8 cellular contexts compared by ENCODE assay signal in genomic region chr19:49106648-49107135, GRCh38. TPM values are rescaled to one million over a fixed set of nuclear protein-coding genes. Genes with fewer than 3 reads are reported as not detected.
DNase-seq lines count a peak whose midpoint lies in the region; ATAC-seq and TF ChIP-seq lines count a peak whose summit lies in the region.

No MANE protein-coding gene starts in this region.

- TF ChIP-seq CTCF in liver (IDR thresholded peaks at IDR 0.05; ENCODE audit: low read depth, low read length, missing input control): peak; percentile 59

- DNase-seq in EL (peak; percentile 55), MG63 (peak; percentile 42)
- DNase-seq in activated CD4-positive, CD25-positive, alpha-beta regulatory T cell (lab: John Stamatoyannopoulos, UW): peak; percentile 29 to 55 (median 38)
- peak; percentile 54 for DNase-seq in central memory CD4-positive, alpha-beta T cell
- peak; percentile 50 to 64 for DNase-seq in stimulated activated CD8-positive, alpha-beta memory T cell treated with anti-CD3 and anti-CD28 coated beads, Interleukin-2, amount 100 ng/mL, for 48 hours (ENCODE audit: low read depth in 2 of 2)

- no peak overlapping the region for H3K4me3 ChIP-seq in MG63
- no peak overlapping the region for H3K4me3 ChIP-seq in liver (ENCODE audit: low read depth in 1 of 3, low read length in 3 of 3)

- peaks cover 78% of the 10 kb centered on the region for H3K36me3 ChIP-seq in MG63
- H3K36me3 ChIP-seq in liver (ENCODE audit: control insufficient read depth in 4 of 4, insufficient read depth in 3 of 4, low read depth in 1 of 4, low read length in 3 of 4): peaks cover 5 to 61% (median 28%) of the 10 kb centered on the region in 4 donors

- peak; percentile 56 to 74 for TF ChIP-seq RAD21 in liver (IDR thresholded peaks at IDR 0.05)

- H3K9me3 ChIP-seq in MG63 (no peaks in the 10 kb centered on the region), liver (ENCODE audit: control insufficient read depth in 4 of 4, low read length in 3 of 4) (no peaks in the 10 kb centered on the region)

- no peak overlapping the region for H3K27ac ChIP-seq in liver (ENCODE audit: low read depth in 1 of 2, low read length in 2 of 2)

- no peaks in the 10 kb centered on the region for H3K4me1 ChIP-seq in liver (ENCODE audit: control insufficient read depth in 4 of 4, insufficient read depth in 4 of 4, low read length in 3 of 4)

- ATAC-seq in GM19395 (IDR thresholded peaks at IDR 0.05; ENCODE audit: unreplicated experiment) (no peak), HG03520 (IDR thresholded peaks at IDR 0.05; ENCODE audit: unreplicated experiment) (no peak)

- WGBS in liver: 62% methylated on average over 12 of the region's 12 CpGs

- H3K9ac ChIP-seq in liver (ENCODE audit: low read depth in 1 of 2, low read length in 2 of 2): no peak overlapping the region

- H3K27me3 ChIP-seq in MG63 (no peaks in the 10 kb centered on the region), liver (ENCODE audit: control insufficient read depth in 4 of 4, insufficient read depth in 4 of 4, low read length in 3 of 4) (no peaks in the 10 kb centered on the region)

TF ChIP-seq in liver, 16 proteins besides CTCF, POLR2A, EP300 and RAD21:
- TF ChIP-seq HNF4G (IDR thresholded peaks at IDR 0.05) (no peak), FOXA1 (IDR thresholded peaks at IDR 0.05) (no peak), MAX (IDR thresholded peaks at IDR 0.05) (no peak), YY1 (IDR thresholded peaks at IDR 0.05) (no peak), JUND (IDR thresholded peaks at IDR 0.05) (no peak), SP1 (IDR thresholded peaks at IDR 0.05) (no peak), EGR1 (IDR thresholded peaks at IDR 0.05; ENCODE audit: low read depth in 2 of 2) (no peak), GABPA (IDR thresholded peaks at IDR 0.05 in 1 of 2, conservative IDR thresholded peaks at IDR 0.05 in 1 of 2) (no peak), REST (IDR thresholded peaks at IDR 0.05) (no peak), RXRA (IDR thresholded peaks at IDR 0.05) (no peak), TAF1 (conservative IDR thresholded peaks at IDR 0.05) (no peak), NR2F2 (IDR thresholded peaks at IDR 0.05) (no peak), FOXA2 (IDR thresholded peaks at IDR 0.05) (no peak)
- TF ChIP-seq, protein P1, sequence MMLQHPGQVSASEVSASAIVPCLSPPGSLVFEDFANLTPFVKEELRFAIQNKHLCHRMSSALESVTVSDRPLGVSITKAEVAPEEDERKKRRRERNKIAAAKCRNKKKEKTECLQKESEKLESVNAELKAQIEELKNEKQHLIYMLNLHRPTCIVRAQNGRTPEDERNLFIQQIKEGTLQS (IDR thresholded peaks at IDR 0.05): no peak
- TF ChIP-seq, protein P2, sequence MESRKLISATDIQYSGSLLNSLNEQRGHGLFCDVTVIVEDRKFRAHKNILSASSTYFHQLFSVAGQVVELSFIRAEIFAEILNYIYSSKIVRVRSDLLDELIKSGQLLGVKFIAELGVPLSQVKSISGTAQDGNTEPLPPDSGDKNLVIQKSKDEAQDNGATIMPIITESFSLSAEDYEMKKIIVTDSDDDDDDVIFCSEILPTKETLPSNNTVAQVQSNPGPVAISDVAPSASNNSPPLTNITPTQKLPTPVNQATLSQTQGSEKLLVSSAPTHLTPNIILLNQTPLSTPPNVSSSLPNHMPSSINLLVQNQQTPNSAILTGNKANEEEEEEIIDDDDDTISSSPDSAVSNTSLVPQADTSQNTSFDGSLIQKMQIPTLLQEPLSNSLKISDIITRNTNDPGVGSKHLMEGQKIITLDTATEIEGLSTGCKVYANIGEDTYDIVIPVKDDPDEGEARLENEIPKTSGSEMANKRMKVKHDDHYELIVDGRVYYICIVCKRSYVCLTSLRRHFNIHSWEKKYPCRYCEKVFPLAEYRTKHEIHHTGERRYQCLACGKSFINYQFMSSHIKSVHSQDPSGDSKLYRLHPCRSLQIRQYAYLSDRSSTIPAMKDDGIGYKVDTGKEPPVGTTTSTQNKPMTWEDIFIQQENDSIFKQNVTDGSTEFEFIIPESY (IDR thresholded peaks at IDR 0.05): no peak

RNA-seq across cellular contexts. Expression of gene LIN7B, which starts 7.5 kb away (rescaled TPM):
- 12.3 and 20.4 TPM in 2 replicates for total RNA-seq in MG63 (2014; rRNA removed; shearing (Covaris generic); ENCODE audit: low replicate concordance)
- 1 to 10 TPM; 2.2 to 3.8 TPM for total RNA-seq in liver
- 1 to 10 TPM; 2.7 to 3.0 TPM for polyA plus RNA-seq in liver

RNA-seq across cellular contexts. Expression of gene C19orf73, which starts 12.3 kb away (rescaled TPM):
- 3.7 and 4.6 TPM in 2 replicates for total RNA-seq in MG63 (2014; rRNA removed; shearing (Covaris generic); ENCODE audit: low replicate concordance)
- 1 to 10 TPM in 1 of 2 donors, under 1 TPM in 1; 0.56 to 1.4 TPM for total RNA-seq in liver
- polyA plus RNA-seq in liver: 1 to 10 TPM; 1.9 to 2.1 TPM

RNA-seq across cellular contexts. Expression of gene PPFIA3, which starts 12.7 kb away (rescaled TPM):
- 3.4 and 21.4 TPM in 2 replicates for total RNA-seq in MG63 (2014; rRNA removed; shearing (Covaris generic); ENCODE audit: low replicate concordance)
- 1 to 10 TPM; 1.5 to 2.1 TPM for total RNA-seq in liver
- polyA plus RNA-seq in liver: 1 to 10 TPM; 2.6 to 4.6 TPM

RNA-seq across cellular contexts. Expression of gene SNRNP70, which starts 21.4 kb away (rescaled TPM):
- total RNA-seq in MG63 (2014; rRNA removed; shearing (Covaris generic); ENCODE audit: low replicate concordance): 172 and 247 TPM in 2 replicates
- total RNA-seq in liver: 100 to 1,000 TPM; 118 to 166 TPM
- 10 to 100 TPM; 34.2 to 71.6 TPM for polyA plus RNA-seq in liver

RNA-seq across cellular contexts. Expression of gene KCNA7, which starts 34.2 kb away (rescaled TPM):
- total RNA-seq in MG63 (2014; rRNA removed; shearing (Covaris generic); ENCODE audit: low replicate concordance): not detected in 2 replicates
- total RNA-seq in liver: not detected
- polyA plus RNA-seq in liver: not detected
